In genomic region chr18:45757644-45758043, GRCh38 we compare ENCODE assay signal across 2 cellular contexts. TPM values are rescaled to one million over a fixed set of nuclear protein-coding genes. Genes with fewer than 3 reads are reported as not detected.
"Had no signal": no experiment of that assay in that cellular context is flagged by ENCODE, and none has a peak within 500 bp of the region (broad histone marks: within the 10 kb centered on the region; RNA-seq: fewer than 3 reads in every experiment).

No MANE protein-coding gene starts in this region.

RNA-seq across cellular contexts. Expression of gene SLC14A1, which starts 33.7 kb away (rescaled TPM):
- total RNA-seq: bronchial epithelial cell, cardiac muscle cell had no signal
- polyA plus RNA-seq: cardiac muscle cell had no signal
